ENCODE assay signal across 20 cellular contexts in genomic region chr2:33267745-33268144, GRCh38.
DNase-seq lines count a peak whose midpoint lies in the region; ATAC-seq and TF ChIP-seq lines count a peak whose summit lies in the region.
"Had no signal": no experiment of that assay in that cellular context is flagged by ENCODE, and none has a peak within 500 bp of the region (broad histone marks: within the 10 kb centered on the region; RNA-seq: fewer than 3 reads in every experiment).

No MANE protein-coding gene starts in this region.

- H3K36me3 ChIP-seq in cardiac muscle cell (peaks cover 32% of the 10 kb centered on the region), right atrium auricular region (peaks cover 51% of the 10 kb centered on the region), vagina (peaks cover 0 to 5% of the 10 kb centered on the region in 2 donors)

- TF ChIP-seq CTCF in cardiac muscle cell (IDR thresholded peaks at IDR 0.05; ENCODE audit: low read depth, low read length) = no peak
- TF ChIP-seq CTCF in right atrium auricular region (IDR thresholded peaks at IDR 0.05) = no peak
- no peak for TF ChIP-seq CTCF in fibroblast of villous mesenchyme (IDR thresholded peaks at IDR 0.05; ENCODE audit: insufficient read depth, low read depth, low read length)
- no peak for TF ChIP-seq CTCF in vagina (IDR thresholded peaks at IDR 0.05)

- H3K27me3 ChIP-seq in cardiac muscle cell (no peaks in the 10 kb centered on the region), right atrium auricular region (no peaks in the 10 kb centered on the region), vagina (no peaks in the 10 kb centered on the region)
- H3K27me3 ChIP-seq: esophagus muscularis mucosa had no signal

- no peak for ATAC-seq in GM18861 (IDR thresholded peaks at IDR 0.05; ENCODE audit: unreplicated experiment)
- ATAC-seq: activated CD4-positive, alpha-beta T cell treated with anti-CD3 and anti-CD28 coated beads for 36 hours; stimulated activated naive CD8-positive, alpha-beta T cell treated with anti-CD3 and anti-CD28 coated beads, Interleukin-15, Interleukin-2, amounts not matched to agents 100 U/mL and 50 U/mL, for 24 hours had no signal

- H3K27ac ChIP-seq in cardiac muscle cell (peak overlapping the region; percentile 4), right atrium auricular region (no peak overlapping the region), vagina (peak overlapping the region; percentile 30)
- H3K27ac ChIP-seq: left ventricle myocardium inferior had no signal

- no peak for TF ChIP-seq POLR2A in vagina (IDR thresholded peaks at IDR 0.05)

- intact Hi-C loops in vagina (cut with DNase I) = no loop called here

- H3K4me1 ChIP-seq in cardiac muscle cell (ENCODE audit: low read depth) (no peaks in the 10 kb centered on the region), right atrium auricular region (peaks cover 0 to 11% of the 10 kb centered on the region in 2 donors), vagina (peaks cover 9% of the 10 kb centered on the region)

- H3K9me3 ChIP-seq in cardiac muscle cell (ENCODE audit: low read depth) = no peaks in the 10 kb centered on the region
- H3K9me3 ChIP-seq in right atrium auricular region = no peaks in the 10 kb centered on the region
- H3K9me3 ChIP-seq in vagina = no peaks in the 10 kb centered on the region
- H3K9me3 ChIP-seq: esophagus muscularis mucosa had no signal

- H3K4me3 ChIP-seq in cardiac muscle cell (no peak overlapping the region), right atrium auricular region (no peak overlapping the region), fibroblast of villous mesenchyme (ENCODE audit: low read depth, low read length) (no peak overlapping the region), vagina (no peak overlapping the region)
- H3K4me3 ChIP-seq: esophagus muscularis mucosa, left ventricle myocardium inferior had no signal

- DNase-seq in cardiac muscle cell (ENCODE audit: low read depth in 1 of 2, low spot score in 1 of 2) = peak in 1 of 2 donors; percentile 44
- no peak for DNase-seq in right atrium auricular region (ENCODE audit: low spot score)
- peak; percentile 23 for DNase-seq in amniotic epithelial cell (ENCODE audit: low read depth)
- DNase-seq in fibroblast of villous mesenchyme (ENCODE audit: low read depth) = peak; percentile 66
- DNase-seq in vagina (ENCODE audit: extremely low spot score in 2 of 2) = no peak
- no peak for DNase-seq in mesenteric fat pad (ENCODE audit: low spot score)
- no peak for DNase-seq in cerebellum (ENCODE audit: low spot score)
- DNase-seq: ACHN; activated CD4-positive, alpha-beta T cell treated with anti-CD3 and anti-CD28 coated beads for 36 hours; aorta; CD4-positive, alpha-beta memory T cell; KG1; left ventricle myocardium inferior; NCI-H146; posterior cingulate gyrus; stimulated activated CD4-positive, alpha-beta T cell treated with anti-CD3 and anti-CD28 coated beads, Interleukin-12 subunit alpha, Interleukin-12 subunit beta, amount 100 ng/mL, for 4 hours; stimulated activated naive CD8-positive, alpha-beta T cell treated with anti-CD3 and anti-CD28 coated beads, Interleukin-15, Interleukin-2, amounts not matched to agents 100 U/mL and 50 U/mL, for 24 hours; T1000 had no signal

Comparison
In these comparisons a context has a peak if more than half of its experiments do, and no peak if none do; other contexts are left out.
1. H3K27ac ChIP-seq: peak in cardiac muscle cell (single experiment) and vagina (single experiment); none in right atrium auricular region (0 of 2).
2. DNase-seq: peak in amniotic epithelial cell (single experiment) and fibroblast of villous mesenchyme (single experiment); none in right atrium auricular region (single experiment), vagina (0 of 2), mesenteric fat pad (single experiment) and cerebellum (single experiment).